8 cellular contexts compared by ENCODE assay signal in genomic region chr4:41882622-41883347, GRCh38. TPM values are rescaled to one million over a fixed set of nuclear protein-coding genes. Genes with fewer than 3 reads are reported as not detected.
DNase-seq lines count a peak whose midpoint lies in the region; ATAC-seq and TF ChIP-seq lines count a peak whose summit lies in the region.

No MANE protein-coding gene starts in this region.

- no peak overlapping the region for H3K4ac ChIP-seq in neuronal stem cell (ENCODE audit: low read length)

- H3K36me3 ChIP-seq in suprapubic skin (no peaks in the 10 kb centered on the region), neuronal stem cell (replicated peaks in 1 of 2; ENCODE audit: control insufficient read depth in 2 of 2, insufficient read depth in 2 of 2, low read length in 2 of 2) (no peaks in the 10 kb centered on the region)

- 15% methylated on average over 34 of the region's 34 CpGs for WGBS in suprapubic skin
- WGBS in neuronal stem cell (ENCODE audit: extremely low coverage in 2 of 2, insufficient read length in 2 of 2, insufficient replicate concordance in 1 of 2), 2 donors = no CpG with 5 or more reads among the region's 34 CpGs

- peaks cover 9% of the 10 kb centered on the region for H3K4me1 Mint-ChIP-seq in activated CD4-positive, alpha-beta memory T cell treated with anti-CD3 and anti-CD28 coated beads, Interleukin-2, amount 10 ng/mL, durations not matched to agents 7 days and 5 days
- peaks cover 20% of the 10 kb centered on the region for H3K4me1 Mint-ChIP-seq in endothelial cell (ENCODE audit: unreplicated experiment)
- H3K4me1 Mint-ChIP-seq in naive B cell = peaks cover 17 to 32% (median 28%) of the 10 kb centered on the region in 3 donors

- no peak for TF ChIP-seq EP300 in suprapubic skin (IDR thresholded peaks at IDR 0.05)

- no peak overlapping the region for H4K91ac ChIP-seq in neuronal stem cell (ENCODE audit: low read depth, low read length, poor library complexity)

- H2BK5ac ChIP-seq in neuronal stem cell (ENCODE audit: low read length) = no peak overlapping the region

- no peak overlapping the region for H3K9ac ChIP-seq in neuronal stem cell (ENCODE audit: low read depth, low read length, poor library complexity)

- H3K14ac ChIP-seq in neuronal stem cell (ENCODE audit: low read length) = no peak overlapping the region

- H2BK15ac ChIP-seq in neuronal stem cell (ENCODE audit: low read length) = no peak overlapping the region

- no peaks in the 10 kb centered on the region for H3K79me1 ChIP-seq in neuronal stem cell (ENCODE audit: low read depth, low read length)

- no peak overlapping the region for H2AFZ ChIP-seq in neuronal stem cell (ENCODE audit: low read length)

- no peak overlapping the region for H2AK5ac ChIP-seq in neuronal stem cell (ENCODE audit: low read depth, low read length)

- peak overlapping the region; percentile 30 for H3K4me3 Mint-ChIP-seq in activated CD4-positive, alpha-beta memory T cell treated with anti-CD3 and anti-CD28 coated beads, Interleukin-2, amount 10 ng/mL, durations not matched to agents 7 days and 5 days
- no peak overlapping the region for H3K4me3 Mint-ChIP-seq in endothelial cell (ENCODE audit: unreplicated experiment)
- H3K4me3 Mint-ChIP-seq in naive B cell = peak overlapping the region; percentile 34 to 80 (median 70)

- POLR2A ChIA-PET in activated CD4-positive, alpha-beta memory T cell treated with anti-CD3 and anti-CD28 coated beads, Interleukin-2, amount 10 ng/mL, durations not matched to agents 7 days and 5 days (lab: Charles Lee) = no interaction called here

- peaks cover 6% of the 10 kb centered on the region for H3K36me3 Mint-ChIP-seq in activated CD4-positive, alpha-beta memory T cell treated with anti-CD3 and anti-CD28 coated beads, Interleukin-2, amount 10 ng/mL, durations not matched to agents 7 days and 5 days (ENCODE audit: low read depth)
- H3K36me3 Mint-ChIP-seq in endothelial cell (ENCODE audit: low read depth, unreplicated experiment) (peaks cover 4% of the 10 kb centered on the region), naive B cell (no peaks in the 10 kb centered on the region)

- H3K4me3 ChIP-seq in HFF-Myc (replicated peaks; ENCODE audit: low read depth, low read length) (no peak overlapping the region), suprapubic skin (peak overlapping the region; percentile 47), neuronal stem cell (ENCODE audit: low read length in 2 of 2) (no peak overlapping the region)

- peak; percentile 90 to 95 for ATAC-seq in naive B cell (ENCODE audit: low read depth in 2 of 2)

- CTCF ChIA-PET in activated CD4-positive, alpha-beta memory T cell treated with anti-CD3 and anti-CD28 coated beads, Interleukin-2, amount 10 ng/mL, durations not matched to agents 7 days and 5 days (lab: Charles Lee) = interaction anchor here (0.6 to 1.5 kb wide), 2 partner anchors 135 to 182 kb away, joined by 3 read pairs; no protein-coding TSS in a partner anchor

- no peak overlapping the region for H2BK12ac ChIP-seq in neuronal stem cell (ENCODE audit: low read length)

- H2BK120ac ChIP-seq in neuronal stem cell (ENCODE audit: low read depth, low read length) = no peak overlapping the region

- H3K4me1 ChIP-seq in suprapubic skin = peaks cover 29% of the 10 kb centered on the region
- peaks cover 8 to 22% of the 10 kb centered on the region in 2 donors for H3K4me1 ChIP-seq in neuronal stem cell (ENCODE audit: control insufficient read depth in 2 of 2, insufficient read depth in 1 of 2, low read depth in 1 of 2, low read length in 2 of 2)

- no peak overlapping the region for H3K18ac ChIP-seq in neuronal stem cell (ENCODE audit: low read length)

- TF ChIP-seq CTCF in GM10266 (IDR thresholded peaks at IDR 0.05; ENCODE audit: control insufficient read depth, insufficient read depth, low read depth, missing control alignments) (peak; percentile 89), HFF-Myc (IDR thresholded peaks at IDR 0.05; ENCODE audit: low read depth, low read length, missing control alignments) (peak; percentile 97), endothelial cell (IDR thresholded peaks at IDR 0.05; ENCODE audit: unreplicated experiment) (peak; percentile 72), suprapubic skin (IDR thresholded peaks at IDR 0.05) (peak; percentile 38 to 96)

- no peak overlapping the region for H3K27ac ChIP-seq in suprapubic skin
- H3K27ac ChIP-seq in neuronal stem cell (replicated peaks; ENCODE audit: low read length) = no peak overlapping the region

- TF ChIP-seq POLR2A in suprapubic skin (IDR thresholded peaks at IDR 0.05) = no peak

- no peaks in the 10 kb centered on the region for H3K9me3 Mint-ChIP-seq in activated CD4-positive, alpha-beta memory T cell treated with anti-CD3 and anti-CD28 coated beads, Interleukin-2, amount 10 ng/mL, durations not matched to agents 7 days and 5 days
- no peaks in the 10 kb centered on the region for H3K9me3 Mint-ChIP-seq in endothelial cell (ENCODE audit: unreplicated experiment)
- peaks cover 0 to 2% (median 0%) of the 10 kb centered on the region in 7 donors for H3K9me3 Mint-ChIP-seq in naive B cell

- H3K27me3 Mint-ChIP-seq in activated CD4-positive, alpha-beta memory T cell treated with anti-CD3 and anti-CD28 coated beads, Interleukin-2, amount 10 ng/mL, durations not matched to agents 7 days and 5 days = peaks cover 62% of the 10 kb centered on the region
- peaks cover 17% of the 10 kb centered on the region for H3K27me3 Mint-ChIP-seq in endothelial cell (ENCODE audit: unreplicated experiment)
- H3K27me3 Mint-ChIP-seq in naive B cell = peaks cover 71 to 90% (median 74%) of the 10 kb centered on the region in 3 donors

- DNase-seq in GM10266 (ENCODE audit: extremely low spot score) = peak; percentile 90
- no peak for DNase-seq in HFF-Myc (ENCODE audit: extremely low read depth, low read depth)
- peak; percentile 66 to 77 for DNase-seq in NCI-H2081 (lab: John Stamatoyannopoulos, UW)
- DNase-seq in activated CD4-positive, alpha-beta memory T cell treated with anti-CD3 and anti-CD28 coated beads, Interleukin-2, amount 10 ng/mL, durations not matched to agents 7 days and 5 days = peak; percentile 60
- DNase-seq in endothelial cell (ENCODE audit: low spot score) = peak; percentile 70
- DNase-seq in naive B cell = peak; percentile 51
- no peak for DNase-seq in suprapubic skin (ENCODE audit: low spot score in 2 of 2)
- DNase-seq in neuronal stem cell (ENCODE audit: low spot score) = no peak

- H3K9me3 ChIP-seq in suprapubic skin (no peaks in the 10 kb centered on the region), neuronal stem cell (replicated peaks in 1 of 2; ENCODE audit: control insufficient read depth in 2 of 2, insufficient read depth in 1 of 2, low read depth in 1 of 2, low read length in 2 of 2) (peaks cover 0 to 10% of the 10 kb centered on the region in 2 donors)

- no peak overlapping the region for H3K4me2 ChIP-seq in neuronal stem cell (ENCODE audit: insufficient read depth, low read length, poor library complexity, severe bottlenecking)

- H3K23ac ChIP-seq in neuronal stem cell (ENCODE audit: low read depth, low read length, poor library complexity) = no peak overlapping the region

- H3K27me3 ChIP-seq in suprapubic skin = peaks cover 78% of the 10 kb centered on the region
- peaks cover 38 to 95% (median 47%) of the 10 kb centered on the region in 3 experiments for H3K27me3 ChIP-seq in neuronal stem cell (ENCODE audit: control insufficient read depth in 3 of 3, insufficient read depth in 3 of 3, low read depth in 1 of 3, low read length in 3 of 3)

- no peak overlapping the region for H4K8ac ChIP-seq in neuronal stem cell (ENCODE audit: low read depth, low read length)

- H3K27ac Mint-ChIP-seq in activated CD4-positive, alpha-beta memory T cell treated with anti-CD3 and anti-CD28 coated beads, Interleukin-2, amount 10 ng/mL, durations not matched to agents 7 days and 5 days = no peak overlapping the region
- H3K27ac Mint-ChIP-seq in endothelial cell (ENCODE audit: unreplicated experiment) (no peak overlapping the region), naive B cell (peak overlapping the region in 1 of 6 donors; percentile 15)

RNA-seq across cellular contexts. Expression of gene TMEM33, which starts 52.4 kb away (rescaled TPM):
- total RNA-seq in activated CD4-positive, alpha-beta memory T cell treated with anti-CD3 and anti-CD28 coated beads, Interleukin-2, amount 10 ng/mL, durations not matched to agents 7 days and 5 days = 10 to 100 TPM; 53.3 to 55.9 TPM
- total RNA-seq in endothelial cell (ENCODE audit: unreplicated experiment) (59.6 TPM), suprapubic skin (10 to 100 TPM; 46.3 to 58.3 (median 55.1) TPM)
- 10 to 100 TPM in 4 of 6 donors, 1 to 10 TPM in 2; 6.9 to 16.7 (median 14.0) TPM for polyA plus RNA-seq in naive B cell (ENCODE audit: low read depth in 6 of 6)
- 29.4 TPM for polyA plus RNA-seq in neuronal stem cell (2013, experiment 1 of 2)
- 32.7 TPM for polyA plus RNA-seq in neuronal stem cell (2013, experiment 2 of 2)

Comparison
In these comparisons a context has a peak if more than half of its experiments do, and no peak if none do; other contexts are left out.
1. DNase-seq: peak in GM10266 (single experiment), NCI-H2081 (2 of 2), activated CD4-positive, alpha-beta memory T cell treated with anti-CD3 and anti-CD28 coated beads, Interleukin-2, amount 10 ng/mL, durations not matched to agents 7 days and 5 days (single experiment), endothelial cell (single experiment) and naive B cell (single experiment); none in HFF-Myc (single experiment), suprapubic skin (0 of 2) and neuronal stem cell (single experiment).
2. Peak in every context shown above with its lines, with median percentiles within 50 percentile points of each other: CTCF ChIP-seq.